37 cellular contexts compared by ENCODE assay signal in genomic region chr2:85114586-85115330, GRCh38. TPM values are rescaled to one million over a fixed set of nuclear protein-coding genes. Genes with fewer than 3 reads are reported as not detected.
"Had no signal": no experiment of that assay in that cellular context is flagged by ENCODE, and none has a peak within 500 bp of the region (broad histone marks: within the 10 kb centered on the region; RNA-seq: fewer than 3 reads in every experiment).

No MANE protein-coding gene starts in this region.

- H3K4me3 Mint-ChIP-seq: activated B cell treated with CpG ODN at 0.5 μM for 24 hours; activated CD4-positive, alpha-beta memory T cell treated with anti-CD3 and anti-CD28 coated beads, Interleukin-2, amount 10 ng/mL, durations not matched to agents 7 days and 5 days; activated CD4-positive, alpha-beta T cell treated with anti-CD3 and anti-CD28 coated beads, Interleukin-2, amount 10 ng/mL, durations not matched to agents 24 days and 14 days; activated CD8-positive, alpha-beta memory T cell treated with anti-CD3 and anti-CD28 coated beads, Interleukin-2, amount 10 ng/mL, durations not matched to agents 7 days and 5 days; activated CD8-positive, alpha-beta T cell treated with anti-CD3 and anti-CD28 coated beads, Interleukin-2, amount 10 ng/mL, durations not matched to agents 7 days and 5 days; activated naive CD4-positive, alpha-beta T cell treated with anti-CD3 and anti-CD28 coated beads, Interleukin-2, amount 10 ng/mL, durations not matched to agents 7 days and 5 days; activated naive CD4-positive, alpha-beta T cell treated with anti-CD3 and anti-CD28 coated beads, Interleukin-2, amount 50 U/mL, for 24 hours; activated naive CD8-positive, alpha-beta T cell; activated naive CD8-positive, alpha-beta T cell treated with anti-CD3 and anti-CD28 coated beads, Interleukin-2, amount 10 ng/mL, durations not matched to agents 7 days and 5 days; activated naive CD8-positive, alpha-beta T cell treated with anti-CD3 and anti-CD28 coated beads, Interleukin-2, amount 50 U/mL, for 24 hours; activated T-cell treated with anti-CD3 and anti-CD28 coated beads, Interleukin-2, amount 50 U/mL, for 24 hours; brain; central memory CD8-positive, alpha-beta T cell; T-helper 1 cell treated with Interleukin-12 subunit alpha and Interleukin-12 subunit beta and Interleukin-4 antibody, amounts not matched to agents 30 μg/mL and 1 μg/mL, for 36 hours; T-helper 2 cell treated with Interferon-gamma antibody and Interleukin-4, amounts not matched to agents 5 μg/mL and 100 μg/mL, for 36 hours had no signal

- H3K4me3 ChIP-seq: ascending aorta, cardiac muscle cell had no signal

- DNase-seq: activated B cell treated with CpG ODN at 0.5 μM for 24 hours; activated CD4-positive, alpha-beta memory T cell treated with anti-CD3 and anti-CD28 coated beads, Interleukin-2, amount 10 ng/mL, durations not matched to agents 7 days and 5 days; activated CD4-positive, alpha-beta T cell treated with anti-CD3 and anti-CD28 coated beads for 4 hours; activated CD4-positive, alpha-beta T cell treated with anti-CD3 and anti-CD28 coated beads, Interleukin-2, amount 10 ng/mL, durations not matched to agents 24 days and 14 days; activated CD4-positive, alpha-beta T cell treated with anti-CD3 and anti-CD28 coated beads, Interleukin-2, amount 50 U/mL, for 1 hour; activated CD4-positive, alpha-beta T cell treated with anti-CD3 and anti-CD28 coated beads, Interleukin-2, amount 50 U/mL, for 4 hours; activated CD4-positive, CD25-positive, alpha-beta regulatory T cell treated with anti-CD3 and anti-CD28 coated beads, Interleukin-2, amount 50 U/mL, for 72 hours; activated CD8-positive, alpha-beta memory T cell treated with anti-CD3 and anti-CD28 coated beads for 24 hours; activated CD8-positive, alpha-beta memory T cell treated with anti-CD3 and anti-CD28 coated beads, Interleukin-2, amount 10 ng/mL, durations not matched to agents 7 days and 5 days; activated CD8-positive, alpha-beta memory T cell treated with anti-CD3 and anti-CD28 coated beads, Interleukin-2, amount 50 U/mL, for 48 hours; activated CD8-positive, alpha-beta T cell treated with anti-CD3 and anti-CD28 coated beads, Interleukin-2, amount 10 ng/mL, durations not matched to agents 7 days and 5 days; activated effector memory CD4-positive, alpha-beta T cell treated with Interleukin-2 at 50 U/mL for 16 hours; activated gamma-delta T cell; activated naive CD4-positive, alpha-beta T cell treated with anti-CD3 and anti-CD28 coated beads, Interleukin-2, amount 10 ng/mL, durations not matched to agents 7 days and 5 days; activated naive CD4-positive, alpha-beta T cell treated with Interleukin-2 at 50 U/mL for 16 hours; activated naive CD8-positive, alpha-beta T cell treated with anti-CD3 and anti-CD28 coated beads, Interleukin-2, amount 10 ng/mL, durations not matched to agents 7 days and 5 days; activated naive CD8-positive, alpha-beta T cell treated with anti-CD3 and anti-CD28 coated beads, Interleukin-2, amount 50 U/mL, for 24 hours; activated T-cell treated with anti-CD3 and anti-CD28 coated beads, Interleukin-2, amount 50 U/mL, for 24 hours; activated T-cell treated with anti-CD3 and anti-CD28 coated beads, Interleukin-2, amount 50 U/mL, for 48 hours; amygdala; anterior cingulate cortex; caudate nucleus; T-helper 1 cell; T-helper 2 cell; T-helper 9 cell had no signal

- ATAC-seq: activated CD8-positive, alpha-beta memory T cell treated with anti-CD3 and anti-CD28 coated beads, Interleukin-2, amount 10 ng/mL, durations not matched to agents 7 days and 5 days; activated CD8-positive, alpha-beta T cell treated with anti-CD3 and anti-CD28 coated beads, Interleukin-2, amount 10 ng/mL, durations not matched to agents 7 days and 5 days; activated naive CD8-positive, alpha-beta T cell treated with anti-CD3 and anti-CD28 coated beads, Interleukin-2, amount 50 U/mL, for 24 hours had no signal

- H3K9me3 Mint-ChIP-seq: activated B cell treated with CpG ODN at 0.5 μM for 24 hours; activated CD4-positive, alpha-beta memory T cell treated with anti-CD3 and anti-CD28 coated beads, Interleukin-2, amount 10 ng/mL, durations not matched to agents 7 days and 5 days; activated CD4-positive, alpha-beta T cell treated with anti-CD3 and anti-CD28 coated beads, Interleukin-2, amount 10 ng/mL, durations not matched to agents 24 days and 14 days; activated naive CD4-positive, alpha-beta T cell treated with anti-CD3 and anti-CD28 coated beads, Interleukin-2, amount 10 ng/mL, durations not matched to agents 7 days and 5 days; activated naive CD4-positive, alpha-beta T cell treated with anti-CD3 and anti-CD28 coated beads, Interleukin-2, amount 50 U/mL, for 24 hours; activated naive CD8-positive, alpha-beta T cell treated with anti-CD3 and anti-CD28 coated beads, Interleukin-2, amount 50 U/mL, for 24 hours; activated T-cell treated with anti-CD3 and anti-CD28 coated beads, Interleukin-2, amount 50 U/mL, for 24 hours; activated T-helper 2 cell treated with anti-CD3 and anti-CD28 coated beads, Interferon-gamma antibody, Interleukin-2, Interleukin-4, amounts not matched to agents 10 μg/mL and 5 μg/mL and 100 μg/mL, durations not matched to agents 14 hours and 24 hours and 36 hours; central memory CD8-positive, alpha-beta T cell; T-helper 1 cell treated with Interleukin-12 subunit alpha and Interleukin-12 subunit beta and Interleukin-4 antibody, amounts not matched to agents 30 μg/mL and 1 μg/mL, for 36 hours; T-helper 2 cell treated with Interferon-gamma antibody and Interleukin-4, amounts not matched to agents 5 μg/mL and 100 μg/mL, for 36 hours had no signal

- H3K36me3 ChIP-seq: ascending aorta, cardiac muscle cell had no signal

- FAIRE-seq: bronchial epithelial cell, TTC549 had no signal

- H3K4me1 Mint-ChIP-seq: activated B cell treated with CpG ODN at 0.5 μM for 24 hours; activated CD4-positive, alpha-beta memory T cell treated with anti-CD3 and anti-CD28 coated beads, Interleukin-2, amount 10 ng/mL, durations not matched to agents 7 days and 5 days; activated CD4-positive, alpha-beta T cell treated with anti-CD3 and anti-CD28 coated beads, Interleukin-2, amount 10 ng/mL, durations not matched to agents 24 days and 14 days; activated CD8-positive, alpha-beta memory T cell treated with anti-CD3 and anti-CD28 coated beads, Interleukin-2, amount 10 ng/mL, durations not matched to agents 7 days and 5 days; activated naive CD4-positive, alpha-beta T cell treated with anti-CD3 and anti-CD28 coated beads, Interleukin-2, amount 10 ng/mL, durations not matched to agents 7 days and 5 days; activated naive CD4-positive, alpha-beta T cell treated with anti-CD3 and anti-CD28 coated beads, Interleukin-2, amount 50 U/mL, for 24 hours; central memory CD8-positive, alpha-beta T cell had no signal

- H3K36me3 Mint-ChIP-seq: activated CD8-positive, alpha-beta memory T cell treated with anti-CD3 and anti-CD28 coated beads, Interleukin-2, amount 10 ng/mL, durations not matched to agents 7 days and 5 days; activated naive CD4-positive, alpha-beta T cell treated with anti-CD3 and anti-CD28 coated beads, Interleukin-2, amount 10 ng/mL, durations not matched to agents 7 days and 5 days; activated naive CD4-positive, alpha-beta T cell treated with anti-CD3 and anti-CD28 coated beads, Interleukin-2, amount 50 U/mL, for 24 hours; activated naive CD8-positive, alpha-beta T cell; activated naive CD8-positive, alpha-beta T cell treated with anti-CD3 and anti-CD28 coated beads, Interleukin-2, amount 10 ng/mL, durations not matched to agents 7 days and 5 days; brain had no signal

- H3K27ac Mint-ChIP-seq: activated B cell treated with CpG ODN at 0.5 μM for 24 hours; activated CD4-positive, alpha-beta memory T cell treated with anti-CD3 and anti-CD28 coated beads, Interleukin-2, amount 10 ng/mL, durations not matched to agents 7 days and 5 days; activated CD4-positive, alpha-beta T cell treated with anti-CD3 and anti-CD28 coated beads, Interleukin-2, amount 10 ng/mL, durations not matched to agents 24 days and 14 days; activated CD8-positive, alpha-beta memory T cell treated with anti-CD3 and anti-CD28 coated beads, Interleukin-2, amount 10 ng/mL, durations not matched to agents 7 days and 5 days; activated CD8-positive, alpha-beta T cell treated with anti-CD3 and anti-CD28 coated beads, Interleukin-2, amount 10 ng/mL, durations not matched to agents 7 days and 5 days; activated naive CD4-positive, alpha-beta T cell treated with anti-CD3 and anti-CD28 coated beads, Interleukin-2, amount 10 ng/mL, durations not matched to agents 7 days and 5 days; activated naive CD8-positive, alpha-beta T cell; activated naive CD8-positive, alpha-beta T cell treated with anti-CD3 and anti-CD28 coated beads, Interleukin-2, amount 10 ng/mL, durations not matched to agents 7 days and 5 days; activated naive CD8-positive, alpha-beta T cell treated with anti-CD3 and anti-CD28 coated beads, Interleukin-2, amount 50 U/mL, for 24 hours; activated T-cell treated with anti-CD3 and anti-CD28 coated beads, Interleukin-2, amount 50 U/mL, for 24 hours; activated T-helper 2 cell treated with anti-CD3 and anti-CD28 coated beads, Interferon-gamma antibody, Interleukin-2, Interleukin-4, amounts not matched to agents 10 μg/mL and 5 μg/mL and 100 μg/mL, durations not matched to agents 14 hours and 24 hours and 36 hours; brain; T-helper 1 cell treated with Interleukin-12 subunit alpha and Interleukin-12 subunit beta and Interleukin-4 antibody, amounts not matched to agents 30 μg/mL and 1 μg/mL, for 36 hours; T-helper 2 cell treated with Interferon-gamma antibody and Interleukin-4, amounts not matched to agents 5 μg/mL and 100 μg/mL, for 36 hours had no signal

- H3K4me1 ChIP-seq: ascending aorta had no signal

- H3K27ac ChIP-seq: ascending aorta, cardiac muscle cell, VCaP had no signal

- H3K9me3 ChIP-seq: ascending aorta had no signal

- H3K27me3 ChIP-seq: ascending aorta had no signal

RNA-seq across cellular contexts. Expression of gene TCF7L1, which starts 18.4 kb away (rescaled TPM):
- total RNA-seq: activated CD8-positive, alpha-beta memory T cell treated with anti-CD3 and anti-CD28 coated beads, Interleukin-2, amount 10 ng/mL, durations not matched to agents 7 days and 5 days; activated CD8-positive, alpha-beta T cell treated with anti-CD3 and anti-CD28 coated beads, Interleukin-2, amount 10 ng/mL, durations not matched to agents 7 days and 5 days; activated naive CD8-positive, alpha-beta T cell treated with anti-CD3 and anti-CD28 coated beads, Interleukin-2, amount 10 ng/mL, durations not matched to agents 7 days and 5 days had no signal
